ENCODE assay signal across 22 cellular contexts in the genomic region with DNA sequence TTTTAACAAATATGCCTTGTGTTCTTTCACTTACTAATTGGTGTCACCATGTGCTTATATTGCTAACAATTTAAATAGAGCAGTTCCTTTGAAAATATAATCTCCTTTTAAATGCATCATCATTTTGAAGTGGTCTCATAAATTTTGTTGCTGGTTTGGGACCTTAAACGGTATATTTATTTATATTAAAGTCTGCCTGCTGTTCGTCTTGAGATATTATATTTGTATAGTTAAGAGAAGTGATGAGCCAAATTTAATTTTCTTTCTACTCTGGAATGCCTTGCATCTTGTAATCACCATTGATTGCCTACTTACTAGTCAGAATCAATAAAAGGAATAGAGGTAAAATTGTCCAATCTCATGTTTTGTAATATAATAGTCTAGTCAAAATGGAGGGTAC.
DNase-seq lines count a peak whose midpoint lies in the region; ATAC-seq and TF ChIP-seq lines count a peak whose summit lies in the region.
"Had no signal": no experiment of that assay in that cellular context is flagged by ENCODE, and none has a peak within 500 bp of the region (broad histone marks: within the 10 kb centered on the region; RNA-seq: fewer than 3 reads in every experiment).

No MANE protein-coding gene starts in this region.

- DNase-seq in NCI-H146 (lab: John Stamatoyannopoulos, UW) = peak; percentile 47
- DNase-seq in NCI-H146 treated with DMSO at 0.1 percent for 48 hours (lab: John Stamatoyannopoulos, UW; ENCODE audit: unreplicated experiment) = peak; percentile 61
- no peak for DNase-seq in SK-N-MC (ENCODE audit: low read depth, low spot score)
- DNase-seq: 8988T; ACHN; BE2C; C1 segment of cervical spinal cord; CD4-positive, alpha-beta memory T cell; CD4-positive, CD25-positive, alpha-beta regulatory T cell; CD8-positive, alpha-beta memory T cell; COR-L47; DMS 273 treated with DMSO at 0.1 percent for 48 hours; DMS153; DMS53; DMS79; DND-41; EL; GDM1 had no signal

- 0 out of 2 replicates have a peak overlapping the region, but pooled peaks have one; percentile 7 for H3K27ac ChIP-seq in SK-N-MC
- H3K27ac ChIP-seq: BLaER1 had no signal

- H3K9ac ChIP-seq in SK-N-MC (ENCODE audit: insufficient read length) = no peak overlapping the region
- H3K9ac ChIP-seq: BLaER1 had no signal

- no peak overlapping the region for H3K4me3 ChIP-seq in SK-N-MC
- H3K4me3 ChIP-seq: BLaER1, GM12878 had no signal

- 0 out of 2 replicates have a peak, but pooled peaks cover 3% of the 10 kb centered on the region for H3K9me3 ChIP-seq in SK-N-MC (ENCODE audit: low read depth, low read length)
- H3K9me3 ChIP-seq: BE2C had no signal

- peaks cover 24% of the 10 kb centered on the region for H3K36me3 ChIP-seq in SK-N-MC (ENCODE audit: insufficient read depth, low read length)
- H3K36me3 ChIP-seq: BE2C, BLaER1 had no signal

- TF ChIP-seq POLR2A in GM18505 (IDR thresholded peaks at IDR 0.05; ENCODE audit: borderline replicate concordance, extremely low read depth, insufficient read depth, insufficient read length) = no peak

- ATAC-seq in GM18505 (IDR thresholded peaks at IDR 0.05; ENCODE audit: unreplicated experiment) (no peak), HG02970 (IDR thresholded peaks at IDR 0.05; ENCODE audit: low FRiP score, unreplicated experiment) (no peak)
- ATAC-seq: GM12878 had no signal
